Comparison of ENCODE assay signal across 23 cellular contexts in genomic region chr4:6192245-6192644, GRCh38. TPM values are rescaled to one million over a fixed set of nuclear protein-coding genes. Genes with fewer than 3 reads are reported as not detected.
A peak's percentile ranks its signal among the peaks of the same experiment; 100 is the strongest.
DNase-seq lines count a peak whose midpoint lies in the region; ATAC-seq and TF ChIP-seq lines count a peak whose summit lies in the region.
"Had no signal": no experiment of that assay in that cellular context is flagged by ENCODE, and none has a peak within 500 bp of the region (broad histone marks: within the 10 kb centered on the region; RNA-seq: fewer than 3 reads in every experiment).

No MANE protein-coding gene starts in this region.

- peaks cover 5% of the 10 kb centered on the region; the same call in 1 of the 2 replicates for H3K36me3 Mint-ChIP-seq in WTC11
- H3K36me3 Mint-ChIP-seq: stimulated activated naive B cell treated with anti-CD40 and anti-IgM and Interleukin-4, amounts not matched to agents 10 μg/mL and 1 μg/mL and 100 μg/mL, for 72 hours had no signal

- CTCF ChIA-PET in WTC11 (lab: Charles Lee), result interaction anchor here (1.5 to 3.3 kb wide), 4 partner anchors 8 to 194 kb away, joined by 5 to 12 read pairs (median 6); partner anchors contain the start of gene JAKMIP1

- peaks cover 32% of the 10 kb centered on the region for H3K4me1 Mint-ChIP-seq in WTC11
- H3K4me1 Mint-ChIP-seq: stimulated activated naive B cell treated with anti-CD40 and anti-IgM and Interleukin-4, amounts not matched to agents 10 μg/mL and 1 μg/mL and 100 μg/mL, for 72 hours had no signal

- H3K9me3 Mint-ChIP-seq in WTC11, result no peaks in the 10 kb centered on the region; the same call in 1 of the 2 replicates
- H3K9me3 Mint-ChIP-seq: activated CD4-positive, alpha-beta T cell treated with anti-CD3 and anti-CD28 coated beads, Interleukin-2, amount 10 ng/mL, durations not matched to agents 24 days and 14 days had no signal

- ATAC-seq in WTC11 (no peak), GM18502 (IDR thresholded peaks at IDR 0.05; ENCODE audit: poor library complexity, unreplicated experiment) (no peak), HG02852 (IDR thresholded peaks at IDR 0.05; ENCODE audit: unreplicated experiment) (no peak)
- ATAC-seq: pancreas; stimulated activated naive B cell treated with anti-CD40 and anti-IgM and Interleukin-4, amounts not matched to agents 10 μg/mL and 1 μg/mL and 100 μg/mL, for 72 hours had no signal

- H3K27me3 Mint-ChIP-seq in WTC11 (ENCODE audit: low read depth), result no peaks in the 10 kb centered on the region

- 0 out of 2 replicates have a peak overlapping the region, but pooled peaks have one; percentile 48 for H3K27ac Mint-ChIP-seq in WTC11
- H3K27ac Mint-ChIP-seq: activated CD4-positive, alpha-beta T cell treated with anti-CD3 and anti-CD28 coated beads, Interleukin-2, amount 10 ng/mL, durations not matched to agents 24 days and 14 days; activated naive CD4-positive, alpha-beta T cell treated with anti-CD3 and anti-CD28 coated beads for 36 hours; activated T-cell treated with anti-CD3 and anti-CD28 coated beads, Interleukin-2, amount 50 U/mL, for 72 hours; stimulated activated naive B cell treated with anti-CD40 and anti-IgM and Interleukin-4, amounts not matched to agents 10 μg/mL and 1 μg/mL and 100 μg/mL, for 72 hours had no signal

- H3K4me3 Mint-ChIP-seq in WTC11, result no peak overlapping the region
- H3K4me3 Mint-ChIP-seq: activated CD4-positive, alpha-beta T cell treated with anti-CD3 and anti-CD28 coated beads, Interleukin-2, amount 10 ng/mL, durations not matched to agents 24 days and 14 days; activated naive CD4-positive, alpha-beta T cell treated with anti-CD3 and anti-CD28 coated beads for 36 hours; activated T-cell treated with anti-CD3 and anti-CD28 coated beads, Interleukin-2, amount 50 U/mL, for 72 hours; stimulated activated naive B cell treated with anti-CD40 and anti-IgM and Interleukin-4, amounts not matched to agents 10 μg/mL and 1 μg/mL and 100 μg/mL, for 72 hours had no signal

- POLR2A ChIA-PET in WTC11 (lab: Charles Lee), result no interaction called here

- TF ChIP-seq CTCF in WTC11 (IDR thresholded peaks at IDR 0.05), result no peak

- peak; percentile 14 for DNase-seq in DMS53 treated with DMSO at 0.1 percent for 48 hours (lab: John Stamatoyannopoulos, UW; ENCODE audit: unreplicated experiment)
- DNase-seq in H4 (ENCODE audit: low spot score), result peak; percentile 64
- no peak for DNase-seq in WTC11 (ENCODE audit: low spot score)
- DNase-seq in occipital lobe (lab: John Stamatoyannopoulos, UW), result peak; percentile 44
- DNase-seq in NCI-H82 treated with DMSO at 0.1 percent for 48 hours (lab: John Stamatoyannopoulos, UW; ENCODE audit: unreplicated experiment), result no peak
- DNase-seq in COLO668 (lab: John Stamatoyannopoulos, UW; ENCODE audit: unreplicated experiment), result no peak
- DNase-seq: activated CD4-positive, alpha-beta T cell treated with anti-CD3 and anti-CD28 coated beads, Interleukin-2, amount 10 ng/mL, durations not matched to agents 24 days and 14 days; activated naive CD4-positive, alpha-beta T cell treated with anti-CD3 and anti-CD28 coated beads for 36 hours; activated T-cell treated with anti-CD3 and anti-CD28 coated beads, Interleukin-2, amount 50 U/mL, for 72 hours; brain microvascular endothelial cell; CD4-positive, CD25-positive, alpha-beta regulatory T cell; glutamatergic neuron; NCI-H1105 treated with DMSO at 0.1 percent for 48 hours; NCI-H1930; NCI-H524 treated with DMSO at 0.1 percent for 48 hours; stimulated activated naive B cell treated with anti-CD40 and anti-IgM and Interleukin-4, amounts not matched to agents 10 μg/mL and 1 μg/mL and 100 μg/mL, for 72 hours; SW 1271; T-helper 9 cell; uterus had no signal

TF ChIP-seq in WTC11, 78 proteins besides CTCF, POLR2A, EP300 and RAD21:
- TF ChIP-seq, protein P1, sequence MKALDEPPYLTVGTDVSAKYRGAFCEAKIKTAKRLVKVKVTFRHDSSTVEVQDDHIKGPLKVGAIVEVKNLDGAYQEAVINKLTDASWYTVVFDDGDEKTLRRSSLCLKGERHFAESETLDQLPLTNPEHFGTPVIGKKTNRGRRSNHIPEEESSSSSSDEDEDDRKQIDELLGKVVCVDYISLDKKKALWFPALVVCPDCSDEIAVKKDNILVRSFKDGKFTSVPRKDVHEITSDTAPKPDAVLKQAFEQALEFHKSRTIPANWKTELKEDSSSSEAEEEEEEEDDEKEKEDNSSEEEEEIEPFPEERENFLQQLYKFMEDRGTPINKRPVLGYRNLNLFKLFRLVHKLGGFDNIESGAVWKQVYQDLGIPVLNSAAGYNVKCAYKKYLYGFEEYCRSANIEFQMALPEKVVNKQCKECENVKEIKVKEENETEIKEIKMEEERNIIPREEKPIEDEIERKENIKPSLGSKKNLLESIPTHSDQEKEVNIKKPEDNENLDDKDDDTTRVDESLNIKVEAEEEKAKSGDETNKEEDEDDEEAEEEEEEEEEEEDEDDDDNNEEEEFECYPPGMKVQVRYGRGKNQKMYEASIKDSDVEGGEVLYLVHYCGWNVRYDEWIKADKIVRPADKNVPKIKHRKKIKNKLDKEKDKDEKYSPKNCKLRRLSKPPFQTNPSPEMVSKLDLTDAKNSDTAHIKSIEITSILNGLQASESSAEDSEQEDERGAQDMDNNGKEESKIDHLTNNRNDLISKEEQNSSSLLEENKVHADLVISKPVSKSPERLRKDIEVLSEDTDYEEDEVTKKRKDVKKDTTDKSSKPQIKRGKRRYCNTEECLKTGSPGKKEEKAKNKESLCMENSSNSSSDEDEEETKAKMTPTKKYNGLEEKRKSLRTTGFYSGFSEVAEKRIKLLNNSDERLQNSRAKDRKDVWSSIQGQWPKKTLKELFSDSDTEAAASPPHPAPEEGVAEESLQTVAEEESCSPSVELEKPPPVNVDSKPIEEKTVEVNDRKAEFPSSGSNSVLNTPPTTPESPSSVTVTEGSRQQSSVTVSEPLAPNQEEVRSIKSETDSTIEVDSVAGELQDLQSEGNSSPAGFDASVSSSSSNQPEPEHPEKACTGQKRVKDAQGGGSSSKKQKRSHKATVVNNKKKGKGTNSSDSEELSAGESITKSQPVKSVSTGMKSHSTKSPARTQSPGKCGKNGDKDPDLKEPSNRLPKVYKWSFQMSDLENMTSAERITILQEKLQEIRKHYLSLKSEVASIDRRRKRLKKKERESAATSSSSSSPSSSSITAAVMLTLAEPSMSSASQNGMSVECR (CRISPR knock-in tag; IDR thresholded peaks at IDR 0.05; ENCODE audit: borderline replicate concordance), result no peak
- TF ChIP-seq, protein P2, sequence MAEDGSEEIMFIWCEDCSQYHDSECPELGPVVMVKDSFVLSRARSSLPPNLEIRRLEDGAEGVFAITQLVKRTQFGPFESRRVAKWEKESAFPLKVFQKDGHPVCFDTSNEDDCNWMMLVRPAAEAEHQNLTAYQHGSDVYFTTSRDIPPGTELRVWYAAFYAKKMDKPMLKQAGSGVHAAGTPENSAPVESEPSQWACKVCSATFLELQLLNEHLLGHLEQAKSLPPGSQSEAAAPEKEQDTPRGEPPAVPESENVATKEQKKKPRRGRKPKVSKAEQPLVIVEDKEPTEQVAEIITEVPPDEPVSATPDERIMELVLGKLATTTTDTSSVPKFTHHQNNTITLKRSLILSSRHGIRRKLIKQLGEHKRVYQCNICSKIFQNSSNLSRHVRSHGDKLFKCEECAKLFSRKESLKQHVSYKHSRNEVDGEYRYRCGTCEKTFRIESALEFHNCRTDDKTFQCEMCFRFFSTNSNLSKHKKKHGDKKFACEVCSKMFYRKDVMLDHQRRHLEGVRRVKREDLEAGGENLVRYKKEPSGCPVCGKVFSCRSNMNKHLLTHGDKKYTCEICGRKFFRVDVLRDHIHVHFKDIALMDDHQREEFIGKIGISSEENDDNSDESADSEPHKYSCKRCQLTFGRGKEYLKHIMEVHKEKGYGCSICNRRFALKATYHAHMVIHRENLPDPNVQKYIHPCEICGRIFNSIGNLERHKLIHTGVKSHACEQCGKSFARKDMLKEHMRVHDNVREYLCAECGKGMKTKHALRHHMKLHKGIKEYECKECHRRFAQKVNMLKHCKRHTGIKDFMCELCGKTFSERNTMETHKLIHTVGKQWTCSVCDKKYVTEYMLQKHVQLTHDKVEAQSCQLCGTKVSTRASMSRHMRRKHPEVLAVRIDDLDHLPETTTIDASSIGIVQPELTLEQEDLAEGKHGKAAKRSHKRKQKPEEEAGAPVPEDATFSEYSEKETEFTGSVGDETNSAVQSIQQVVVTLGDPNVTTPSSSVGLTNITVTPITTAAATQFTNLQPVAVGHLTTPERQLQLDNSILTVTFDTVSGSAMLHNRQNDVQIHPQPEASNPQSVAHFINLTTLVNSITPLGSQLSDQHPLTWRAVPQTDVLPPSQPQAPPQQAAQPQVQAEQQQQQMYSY (CRISPR knock-in tag; IDR thresholded peaks at IDR 0.05), result no peak
- TF ChIP-seq E2F1 (CRISPR knock-in tag; IDR thresholded peaks at IDR 0.05), result no peak
- TF ChIP-seq, protein P3, sequence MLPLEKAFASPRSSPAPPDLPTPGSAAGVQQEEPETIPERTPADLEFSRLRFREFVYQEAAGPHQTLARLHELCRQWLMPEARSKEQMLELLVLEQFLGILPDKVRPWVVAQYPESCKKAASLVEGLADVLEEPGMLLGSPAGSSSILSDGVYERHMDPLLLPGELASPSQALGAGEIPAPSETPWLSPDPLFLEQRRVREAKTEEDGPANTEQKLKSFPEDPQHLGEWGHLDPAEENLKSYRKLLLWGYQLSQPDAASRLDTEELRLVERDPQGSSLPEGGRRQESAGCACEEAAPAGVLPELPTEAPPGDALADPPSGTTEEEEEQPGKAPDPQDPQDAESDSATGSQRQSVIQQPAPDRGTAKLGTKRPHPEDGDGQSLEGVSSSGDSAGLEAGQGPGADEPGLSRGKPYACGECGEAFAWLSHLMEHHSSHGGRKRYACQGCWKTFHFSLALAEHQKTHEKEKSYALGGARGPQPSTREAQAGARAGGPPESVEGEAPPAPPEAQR (CRISPR knock-in tag; IDR thresholded peaks at IDR 0.05), result no peak
- no peak for TF ChIP-seq FOXJ3 (CRISPR knock-in tag; IDR thresholded peaks at IDR 0.05; ENCODE audit: borderline replicate concordance)

RNA-seq across cellular contexts. Expression of gene JAKMIP1, which starts 8.1 kb away (rescaled TPM):
- total RNA-seq in H4 (2014; rRNA removed; shearing (Covaris generic)), result 0.21 and 0.64 TPM in 2 replicates
- total RNA-seq in WTC11 (2021) (4.0 to 5.6 TPM (median 5.4 TPM) in 3 replicates), occipital lobe (44.5 TPM)
- total RNA-seq: G401 had no signal

Comparison
In these comparisons a context has a peak if more than half of its experiments do, and no peak if none do; other contexts are left out.
1. DNase-seq: peak in DMS53 treated with DMSO at 0.1 percent for 48 hours (single experiment), H4 (single experiment) and occipital lobe (single experiment); none in WTC11 (single experiment), NCI-H82 treated with DMSO at 0.1 percent for 48 hours (single experiment) and COLO668 (single experiment).